1 cellular context compared by ENCODE assay signal in the genomic region with DNA sequence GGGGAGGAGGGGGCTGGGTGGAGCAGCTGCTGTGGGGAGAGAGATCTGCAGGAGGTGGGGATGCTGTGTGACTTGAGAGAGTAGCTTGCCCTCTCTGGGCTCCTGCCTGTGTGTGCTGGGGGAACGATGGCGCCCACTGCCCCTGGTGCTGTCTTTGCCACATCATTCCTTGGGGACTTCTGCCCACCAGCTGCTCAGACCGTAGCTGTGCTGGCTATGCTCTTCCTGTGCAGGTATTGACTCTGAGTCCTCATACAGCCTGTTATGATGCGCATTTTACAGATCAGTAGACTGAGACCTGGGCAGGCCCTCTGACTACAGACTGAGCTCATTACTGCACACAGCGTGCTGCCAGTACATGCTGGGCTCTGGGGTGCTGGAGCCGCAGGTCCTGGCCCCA.
TF ChIP-seq lines count a peak whose summit lies in the region.

No MANE protein-coding gene starts in this region.

TF ChIP-seq in H1, 55 proteins besides CTCF, POLR2A, EP300 and RAD21:
- TF ChIP-seq KDM1A (IDR thresholded peaks at IDR 0.05; ENCODE audit: borderline replicate concordance, low read length): peak; percentile 43; the same call in 1 of the 2 replicates
- TF ChIP-seq, protein P1, sequence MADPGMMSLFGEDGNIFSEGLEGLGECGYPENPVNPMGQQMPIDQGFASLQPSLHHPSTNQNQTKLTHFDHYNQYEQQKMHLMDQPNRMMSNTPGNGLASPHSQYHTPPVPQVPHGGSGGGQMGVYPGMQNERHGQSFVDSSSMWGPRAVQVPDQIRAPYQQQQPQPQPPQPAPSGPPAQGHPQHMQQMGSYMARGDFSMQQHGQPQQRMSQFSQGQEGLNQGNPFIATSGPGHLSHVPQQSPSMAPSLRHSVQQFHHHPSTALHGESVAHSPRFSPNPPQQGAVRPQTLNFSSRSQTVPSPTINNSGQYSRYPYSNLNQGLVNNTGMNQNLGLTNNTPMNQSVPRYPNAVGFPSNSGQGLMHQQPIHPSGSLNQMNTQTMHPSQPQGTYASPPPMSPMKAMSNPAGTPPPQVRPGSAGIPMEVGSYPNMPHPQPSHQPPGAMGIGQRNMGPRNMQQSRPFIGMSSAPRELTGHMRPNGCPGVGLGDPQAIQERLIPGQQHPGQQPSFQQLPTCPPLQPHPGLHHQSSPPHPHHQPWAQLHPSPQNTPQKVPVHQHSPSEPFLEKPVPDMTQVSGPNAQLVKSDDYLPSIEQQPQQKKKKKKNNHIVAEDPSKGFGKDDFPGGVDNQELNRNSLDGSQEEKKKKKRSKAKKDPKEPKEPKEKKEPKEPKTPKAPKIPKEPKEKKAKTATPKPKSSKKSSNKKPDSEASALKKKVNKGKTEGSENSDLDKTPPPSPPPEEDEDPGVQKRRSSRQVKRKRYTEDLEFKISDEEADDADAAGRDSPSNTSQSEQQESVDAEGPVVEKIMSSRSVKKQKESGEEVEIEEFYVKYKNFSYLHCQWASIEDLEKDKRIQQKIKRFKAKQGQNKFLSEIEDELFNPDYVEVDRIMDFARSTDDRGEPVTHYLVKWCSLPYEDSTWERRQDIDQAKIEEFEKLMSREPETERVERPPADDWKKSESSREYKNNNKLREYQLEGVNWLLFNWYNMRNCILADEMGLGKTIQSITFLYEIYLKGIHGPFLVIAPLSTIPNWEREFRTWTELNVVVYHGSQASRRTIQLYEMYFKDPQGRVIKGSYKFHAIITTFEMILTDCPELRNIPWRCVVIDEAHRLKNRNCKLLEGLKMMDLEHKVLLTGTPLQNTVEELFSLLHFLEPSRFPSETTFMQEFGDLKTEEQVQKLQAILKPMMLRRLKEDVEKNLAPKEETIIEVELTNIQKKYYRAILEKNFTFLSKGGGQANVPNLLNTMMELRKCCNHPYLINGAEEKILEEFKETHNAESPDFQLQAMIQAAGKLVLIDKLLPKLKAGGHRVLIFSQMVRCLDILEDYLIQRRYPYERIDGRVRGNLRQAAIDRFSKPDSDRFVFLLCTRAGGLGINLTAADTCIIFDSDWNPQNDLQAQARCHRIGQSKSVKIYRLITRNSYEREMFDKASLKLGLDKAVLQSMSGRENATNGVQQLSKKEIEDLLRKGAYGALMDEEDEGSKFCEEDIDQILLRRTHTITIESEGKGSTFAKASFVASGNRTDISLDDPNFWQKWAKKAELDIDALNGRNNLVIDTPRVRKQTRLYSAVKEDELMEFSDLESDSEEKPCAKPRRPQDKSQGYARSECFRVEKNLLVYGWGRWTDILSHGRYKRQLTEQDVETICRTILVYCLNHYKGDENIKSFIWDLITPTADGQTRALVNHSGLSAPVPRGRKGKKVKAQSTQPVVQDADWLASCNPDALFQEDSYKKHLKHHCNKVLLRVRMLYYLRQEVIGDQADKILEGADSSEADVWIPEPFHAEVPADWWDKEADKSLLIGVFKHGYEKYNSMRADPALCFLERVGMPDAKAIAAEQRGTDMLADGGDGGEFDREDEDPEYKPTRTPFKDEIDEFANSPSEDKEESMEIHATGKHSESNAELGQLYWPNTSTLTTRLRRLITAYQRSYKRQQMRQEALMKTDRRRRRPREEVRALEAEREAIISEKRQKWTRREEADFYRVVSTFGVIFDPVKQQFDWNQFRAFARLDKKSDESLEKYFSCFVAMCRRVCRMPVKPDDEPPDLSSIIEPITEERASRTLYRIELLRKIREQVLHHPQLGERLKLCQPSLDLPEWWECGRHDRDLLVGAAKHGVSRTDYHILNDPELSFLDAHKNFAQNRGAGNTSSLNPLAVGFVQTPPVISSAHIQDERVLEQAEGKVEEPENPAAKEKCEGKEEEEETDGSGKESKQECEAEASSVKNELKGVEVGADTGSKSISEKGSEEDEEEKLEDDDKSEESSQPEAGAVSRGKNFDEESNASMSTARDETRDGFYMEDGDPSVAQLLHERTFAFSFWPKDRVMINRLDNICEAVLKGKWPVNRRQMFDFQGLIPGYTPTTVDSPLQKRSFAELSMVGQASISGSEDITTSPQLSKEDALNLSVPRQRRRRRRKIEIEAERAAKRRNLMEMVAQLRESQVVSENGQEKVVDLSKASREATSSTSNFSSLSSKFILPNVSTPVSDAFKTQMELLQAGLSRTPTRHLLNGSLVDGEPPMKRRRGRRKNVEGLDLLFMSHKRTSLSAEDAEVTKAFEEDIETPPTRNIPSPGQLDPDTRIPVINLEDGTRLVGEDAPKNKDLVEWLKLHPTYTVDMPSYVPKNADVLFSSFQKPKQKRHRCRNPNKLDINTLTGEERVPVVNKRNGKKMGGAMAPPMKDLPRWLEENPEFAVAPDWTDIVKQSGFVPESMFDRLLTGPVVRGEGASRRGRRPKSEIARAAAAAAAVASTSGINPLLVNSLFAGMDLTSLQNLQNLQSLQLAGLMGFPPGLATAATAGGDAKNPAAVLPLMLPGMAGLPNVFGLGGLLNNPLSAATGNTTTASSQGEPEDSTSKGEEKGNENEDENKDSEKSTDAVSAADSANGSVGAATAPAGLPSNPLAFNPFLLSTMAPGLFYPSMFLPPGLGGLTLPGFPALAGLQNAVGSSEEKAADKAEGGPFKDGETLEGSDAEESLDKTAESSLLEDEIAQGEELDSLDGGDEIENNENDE (IDR thresholded peaks at IDR 0.05; ENCODE audit: insufficient replicate concordance, low read length): no peak
